In genomic region chr20:4108495-4109306, GRCh38 we compare ENCODE assay signal across 1 cellular context.
TF ChIP-seq lines count a peak whose summit lies in the region.

No MANE protein-coding gene starts in this region.

TF ChIP-seq in K562, 482 proteins besides CTCF, POLR2A, EP300 and RAD21 (continued from another document):
- TF ChIP-seq PPARD (CRISPR knock-in tag; IDR thresholded peaks at IDR 0.05) = no peak
- peak; percentile 94 for TF ChIP-seq BRD9 (IDR thresholded peaks at IDR 0.05; ENCODE audit: low read depth, partially characterized antibody)
- TF ChIP-seq ZNF511 (CRISPR knock-in tag; IDR thresholded peaks at IDR 0.05) = 0 out of 2 replicates have a peak, but pooled peaks have one; percentile 51
- TF ChIP-seq NR2C2 (CRISPR knock-in tag; IDR thresholded peaks at IDR 0.05) = no peak
- peak; percentile 41 for TF ChIP-seq NR2C2 (tag; IDR thresholded peaks at IDR 0.05)
- TF ChIP-seq U2AF2 (optimal IDR thresholded peaks at IDR 0.05; ENCODE audit: low read depth, low read length) = no peak
- TF ChIP-seq, protein P1, sequence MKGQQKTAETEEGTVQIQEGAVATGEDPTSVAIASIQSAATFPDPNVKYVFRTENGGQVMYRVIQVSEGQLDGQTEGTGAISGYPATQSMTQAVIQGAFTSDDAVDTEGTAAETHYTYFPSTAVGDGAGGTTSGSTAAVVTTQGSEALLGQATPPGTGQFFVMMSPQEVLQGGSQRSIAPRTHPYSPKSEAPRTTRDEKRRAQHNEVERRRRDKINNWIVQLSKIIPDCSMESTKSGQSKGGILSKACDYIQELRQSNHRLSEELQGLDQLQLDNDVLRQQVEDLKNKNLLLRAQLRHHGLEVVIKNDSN (CRISPR knock-in tag; IDR thresholded peaks at IDR 0.05) = no peak
- TF ChIP-seq SMAD3 (CRISPR knock-in tag; conservative IDR thresholded peaks at IDR 0.05) = peak; percentile 66; the same call in 1 of the 2 replicates
- TF ChIP-seq MECOM (CRISPR knock-in tag; IDR thresholded peaks at IDR 0.05) = 0 out of 2 replicates have a peak, but pooled peaks have one; percentile 31
- TF ChIP-seq KLF16 (IDR thresholded peaks at IDR 0.05) = peak; percentile 39; the same call in 1 of the 2 replicates
- no peak for TF ChIP-seq ZNF3 (CRISPR knock-in tag; IDR thresholded peaks at IDR 0.05)
- TF ChIP-seq, protein P2, sequence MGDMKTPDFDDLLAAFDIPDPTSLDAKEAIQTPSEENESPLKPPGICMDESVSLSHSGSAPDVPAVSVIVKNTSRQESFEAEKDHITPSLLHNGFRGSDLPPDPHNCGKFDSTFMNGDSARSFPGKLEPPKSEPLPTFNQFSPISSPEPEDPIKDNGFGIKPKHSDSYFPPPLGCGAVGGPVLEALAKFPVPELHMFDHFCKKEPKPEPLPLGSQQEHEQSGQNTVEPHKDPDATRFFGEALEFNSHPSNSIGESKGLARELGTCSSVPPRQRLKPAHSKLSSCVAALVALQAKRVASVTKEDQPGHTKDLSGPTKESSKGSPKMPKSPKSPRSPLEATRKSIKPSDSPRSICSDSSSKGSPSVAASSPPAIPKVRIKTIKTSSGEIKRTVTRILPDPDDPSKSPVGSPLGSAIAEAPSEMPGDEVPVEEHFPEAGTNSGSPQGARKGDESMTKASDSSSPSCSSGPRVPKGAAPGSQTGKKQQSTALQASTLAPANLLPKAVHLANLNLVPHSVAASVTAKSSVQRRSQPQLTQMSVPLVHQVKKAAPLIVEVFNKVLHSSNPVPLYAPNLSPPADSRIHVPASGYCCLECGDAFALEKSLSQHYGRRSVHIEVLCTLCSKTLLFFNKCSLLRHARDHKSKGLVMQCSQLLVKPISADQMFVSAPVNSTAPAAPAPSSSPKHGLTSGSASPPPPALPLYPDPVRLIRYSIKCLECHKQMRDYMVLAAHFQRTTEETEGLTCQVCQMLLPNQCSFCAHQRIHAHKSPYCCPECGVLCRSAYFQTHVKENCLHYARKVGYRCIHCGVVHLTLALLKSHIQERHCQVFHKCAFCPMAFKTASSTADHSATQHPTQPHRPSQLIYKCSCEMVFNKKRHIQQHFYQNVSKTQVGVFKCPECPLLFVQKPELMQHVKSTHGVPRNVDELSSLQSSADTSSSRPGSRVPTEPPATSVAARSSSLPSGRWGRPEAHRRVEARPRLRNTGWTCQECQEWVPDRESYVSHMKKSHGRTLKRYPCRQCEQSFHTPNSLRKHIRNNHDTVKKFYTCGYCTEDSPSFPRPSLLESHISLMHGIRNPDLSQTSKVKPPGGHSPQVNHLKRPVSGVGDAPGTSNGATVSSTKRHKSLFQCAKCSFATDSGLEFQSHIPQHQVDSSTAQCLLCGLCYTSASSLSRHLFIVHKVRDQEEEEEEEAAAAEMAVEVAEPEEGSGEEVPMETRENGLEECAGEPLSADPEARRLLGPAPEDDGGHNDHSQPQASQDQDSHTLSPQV (IDR thresholded peaks at IDR 0.05) = peak; percentile 67; the same call in 1 of the 2 replicates
- no peak for TF ChIP-seq ZNF316 (IDR thresholded peaks at IDR 0.05)
- no peak for TF ChIP-seq RBM39 (optimal IDR thresholded peaks at IDR 0.05; ENCODE audit: low read depth, low read length)
- TF ChIP-seq IRF9 (tag; IDR thresholded peaks at IDR 0.05) = peak; percentile 76
- TF ChIP-seq, protein P3, sequence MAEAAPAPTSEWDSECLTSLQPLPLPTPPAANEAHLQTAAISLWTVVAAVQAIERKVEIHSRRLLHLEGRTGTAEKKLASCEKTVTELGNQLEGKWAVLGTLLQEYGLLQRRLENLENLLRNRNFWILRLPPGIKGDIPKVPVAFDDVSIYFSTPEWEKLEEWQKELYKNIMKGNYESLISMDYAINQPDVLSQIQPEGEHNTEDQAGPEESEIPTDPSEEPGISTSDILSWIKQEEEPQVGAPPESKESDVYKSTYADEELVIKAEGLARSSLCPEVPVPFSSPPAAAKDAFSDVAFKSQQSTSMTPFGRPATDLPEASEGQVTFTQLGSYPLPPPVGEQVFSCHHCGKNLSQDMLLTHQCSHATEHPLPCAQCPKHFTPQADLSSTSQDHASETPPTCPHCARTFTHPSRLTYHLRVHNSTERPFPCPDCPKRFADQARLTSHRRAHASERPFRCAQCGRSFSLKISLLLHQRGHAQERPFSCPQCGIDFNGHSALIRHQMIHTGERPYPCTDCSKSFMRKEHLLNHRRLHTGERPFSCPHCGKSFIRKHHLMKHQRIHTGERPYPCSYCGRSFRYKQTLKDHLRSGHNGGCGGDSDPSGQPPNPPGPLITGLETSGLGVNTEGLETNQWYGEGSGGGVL (CRISPR knock-in tag; IDR thresholded peaks at IDR 0.05) = no peak
- TF ChIP-seq, protein P4, sequence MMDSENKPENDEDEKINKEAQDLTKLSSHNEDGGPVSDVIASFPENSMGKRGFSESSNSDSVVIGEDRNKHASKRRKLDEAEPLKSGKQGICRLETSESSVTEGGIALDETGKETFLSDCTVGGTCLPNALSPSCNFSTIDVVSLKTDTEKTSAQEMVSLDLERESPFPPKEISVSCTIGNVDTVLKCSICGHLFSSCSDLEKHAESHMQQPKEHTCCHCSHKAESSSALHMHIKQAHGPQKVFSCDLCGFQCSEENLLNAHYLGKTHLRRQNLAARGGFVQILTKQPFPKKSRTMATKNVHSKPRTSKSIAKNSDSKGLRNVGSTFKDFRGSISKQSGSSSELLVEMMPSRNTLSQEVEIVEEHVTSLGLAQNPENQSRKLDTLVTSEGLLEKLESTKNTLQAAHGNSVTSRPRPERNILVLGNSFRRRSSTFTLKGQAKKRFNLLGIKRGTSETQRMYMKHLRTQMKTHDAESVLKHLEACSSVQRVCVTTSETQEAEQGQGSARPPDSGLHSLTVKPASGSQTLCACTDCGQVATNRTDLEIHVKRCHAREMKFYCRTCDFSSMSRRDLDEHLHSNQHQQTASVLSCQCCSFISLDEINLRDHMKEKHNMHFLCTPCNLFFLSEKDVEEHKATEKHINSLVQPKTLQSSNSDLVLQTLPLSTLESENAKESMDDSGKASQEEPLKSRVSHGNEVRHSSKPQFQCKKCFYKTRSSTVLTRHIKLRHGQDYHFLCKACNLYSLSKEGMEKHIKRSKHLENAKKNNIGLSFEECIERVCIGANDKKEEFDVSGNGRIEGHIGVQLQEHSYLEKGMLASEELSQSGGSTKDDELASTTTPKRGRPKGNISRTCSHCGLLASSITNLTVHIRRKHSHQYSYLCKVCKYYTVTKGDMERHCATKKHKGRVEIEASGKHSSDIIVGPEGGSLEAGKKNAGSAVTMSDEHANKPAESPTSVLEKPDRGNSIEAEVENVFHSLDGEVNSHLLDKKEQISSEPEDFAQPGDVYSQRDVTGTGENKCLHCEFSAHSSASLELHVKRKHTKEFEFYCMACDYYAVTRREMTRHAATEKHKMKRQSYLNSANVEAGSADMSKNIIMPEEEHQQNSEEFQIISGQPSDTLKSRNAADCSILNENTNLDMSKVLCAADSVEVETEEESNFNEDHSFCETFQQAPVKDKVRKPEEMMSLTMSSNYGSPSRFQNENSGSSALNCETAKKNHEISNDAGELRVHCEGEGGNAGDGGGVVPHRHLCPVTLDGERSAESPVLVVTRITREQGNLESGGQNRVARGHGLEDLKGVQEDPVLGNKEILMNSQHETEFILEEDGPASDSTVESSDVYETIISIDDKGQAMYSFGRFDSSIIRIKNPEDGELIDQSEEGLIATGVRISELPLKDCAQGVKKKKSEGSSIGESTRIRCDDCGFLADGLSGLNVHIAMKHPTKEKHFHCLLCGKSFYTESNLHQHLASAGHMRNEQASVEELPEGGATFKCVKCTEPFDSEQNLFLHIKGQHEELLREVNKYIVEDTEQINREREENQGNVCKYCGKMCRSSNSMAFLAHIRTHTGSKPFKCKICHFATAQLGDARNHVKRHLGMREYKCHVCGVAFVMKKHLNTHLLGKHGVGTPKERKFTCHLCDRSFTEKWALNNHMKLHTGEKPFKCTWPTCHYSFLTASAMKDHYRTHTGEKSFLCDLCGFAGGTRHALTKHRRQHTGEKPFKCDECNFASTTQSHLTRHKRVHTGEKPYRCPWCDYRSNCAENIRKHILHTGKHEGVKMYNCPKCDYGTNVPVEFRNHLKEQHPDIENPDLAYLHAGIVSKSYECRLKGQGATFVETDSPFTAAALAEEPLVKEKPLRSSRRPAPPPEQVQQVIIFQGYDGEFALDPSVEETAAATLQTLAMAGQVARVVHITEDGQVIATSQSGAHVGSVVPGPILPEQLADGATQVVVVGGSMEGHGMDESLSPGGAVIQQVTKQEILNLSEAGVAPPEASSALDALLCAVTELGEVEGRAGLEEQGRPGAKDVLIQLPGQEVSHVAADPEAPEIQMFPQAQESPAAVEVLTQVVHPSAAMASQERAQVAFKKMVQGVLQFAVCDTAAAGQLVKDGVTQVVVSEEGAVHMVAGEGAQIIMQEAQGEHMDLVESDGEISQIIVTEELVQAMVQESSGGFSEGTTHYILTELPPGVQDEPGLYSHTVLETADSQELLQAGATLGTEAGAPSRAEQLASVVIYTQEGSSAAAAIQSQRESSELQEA (IDR thresholded peaks at IDR 0.05; ENCODE audit: low read depth) = no peak
- TF ChIP-seq ZNF717 (CRISPR knock-in tag; IDR thresholded peaks at IDR 0.05) = no peak
- TF ChIP-seq ARHGAP35 (IDR thresholded peaks at IDR 0.05; ENCODE audit: partially characterized antibody) = no peak
- TF ChIP-seq LCOR (CRISPR knock-in tag; IDR thresholded peaks at IDR 0.05) = no peak
- TF ChIP-seq ZNF431 (CRISPR knock-in tag; IDR thresholded peaks at IDR 0.05) = no peak
- peak; percentile 45; the same call in 1 of the 2 replicates for TF ChIP-seq SMARCA4 (IDR thresholded peaks at IDR 0.05)
